3 cellular contexts compared by ENCODE assay signal in genomic region chr1:161085165-161085564, GRCh38.
TF ChIP-seq lines count a peak whose summit lies in the region.

No MANE protein-coding gene starts in this region.

TF ChIP-seq in SK-N-SH, 30 proteins besides CTCF, POLR2A, EP300 and RAD21:
- TF ChIP-seq USF1 (IDR thresholded peaks at IDR 0.05; ENCODE audit: borderline replicate concordance, low read depth), result no peak
- no peak for TF ChIP-seq NRF1 (IDR thresholded peaks at IDR 0.05; ENCODE audit: low read depth, low read length)
- TF ChIP-seq FOXM1 (IDR thresholded peaks at IDR 0.05; ENCODE audit: low read depth), result no peak
- TF ChIP-seq ELF1 (IDR thresholded peaks at IDR 0.05), result no peak
- no peak for TF ChIP-seq JUND (IDR thresholded peaks at IDR 0.05)
- TF ChIP-seq TCF12 (IDR thresholded peaks at IDR 0.05), result no peak
- TF ChIP-seq CHD2 (IDR thresholded peaks at IDR 0.05; ENCODE audit: low read length, partially characterized antibody), result no peak
- TF ChIP-seq MXI1 (IDR thresholded peaks at IDR 0.05; ENCODE audit: low read depth, low read length), result no peak
- TF ChIP-seq USF2 (IDR thresholded peaks at IDR 0.05; ENCODE audit: borderline replicate concordance, low read depth, low read length), result no peak

TF ChIP-seq in SK-N-SH treated with all-trans-retinoic acid at 6 μM for 48 hours, 23 proteins besides CTCF, POLR2A, EP300 and RAD21:
- no peak for TF ChIP-seq POU6F1 (CRISPR knock-in tag; IDR thresholded peaks at IDR 0.05; ENCODE audit: borderline replicate concordance, low read depth)
- TF ChIP-seq TOX (CRISPR knock-in tag; IDR thresholded peaks at IDR 0.05; ENCODE audit: borderline replicate concordance), result no peak
- TF ChIP-seq ZFP3 (CRISPR knock-in tag; IDR thresholded peaks at IDR 0.05), result no peak
- TF ChIP-seq ARNTL (CRISPR knock-in tag; IDR thresholded peaks at IDR 0.05; ENCODE audit: borderline replicate concordance, low read depth), result no peak
- no peak for TF ChIP-seq ZNF70 (CRISPR knock-in tag; IDR thresholded peaks at IDR 0.05)
- TF ChIP-seq OSR1 (CRISPR knock-in tag; IDR thresholded peaks at IDR 0.05), result no peak
- no peak for TF ChIP-seq ZFP30 (CRISPR knock-in tag; IDR thresholded peaks at IDR 0.05)
- TF ChIP-seq PPARA (CRISPR knock-in tag; IDR thresholded peaks at IDR 0.05; ENCODE audit: borderline replicate concordance), result no peak

TF ChIP-seq in K562, 482 proteins besides CTCF, POLR2A, EP300 and RAD21 (continues in another document):
- no peak for TF ChIP-seq STAG1 (CRISPR knock-in tag; IDR thresholded peaks at IDR 0.05; ENCODE audit: borderline replicate concordance)
- no peak for TF ChIP-seq ZNF655 (CRISPR knock-in tag; IDR thresholded peaks at IDR 0.05)
- peak; percentile 38 to 45; a peak in 2 of 4 replicates for TF ChIP-seq KDM1A (IDR thresholded peaks at IDR 0.05)
- no peak for TF ChIP-seq ZNF311 (CRISPR knock-in tag; IDR thresholded peaks at IDR 0.05)
- no peak for TF ChIP-seq ZNF224 (CRISPR knock-in tag; IDR thresholded peaks at IDR 0.05)
- no peak for TF ChIP-seq ZNF707 (CRISPR knock-in tag; conservative IDR thresholded peaks at IDR 0.05)
- no peak for TF ChIP-seq HBP1 (CRISPR knock-in tag; IDR thresholded peaks at IDR 0.05)
- no peak for TF ChIP-seq HMGXB4 (CRISPR knock-in tag; IDR thresholded peaks at IDR 0.05)
- TF ChIP-seq FOXP1 (CRISPR knock-in tag; IDR thresholded peaks at IDR 0.05), result no peak
- no peak for TF ChIP-seq ZNF76 (CRISPR knock-in tag; IDR thresholded peaks at IDR 0.05; ENCODE audit: borderline replicate concordance)
- no peak for TF ChIP-seq SRSF1 (IDR thresholded peaks at IDR 0.05; ENCODE audit: low read depth, low read length)
- no peak for TF ChIP-seq MLLT1 (IDR thresholded peaks at IDR 0.05)
- TF ChIP-seq SMARCB1 (IDR thresholded peaks at IDR 0.05; ENCODE audit: insufficient read length, low read depth), result no peak
- no peak for TF ChIP-seq MTA1 (IDR thresholded peaks at IDR 0.05; ENCODE audit: borderline replicate concordance)
- no peak for TF ChIP-seq PURB (CRISPR knock-in tag; IDR thresholded peaks at IDR 0.05; ENCODE audit: low read depth)
- TF ChIP-seq ATF3 (IDR thresholded peaks at IDR 0.05), result peak; percentile 31; the same call in 1 of the 2 replicates
- no peak for TF ChIP-seq ATF3 (CRISPR knock-in tag; conservative IDR thresholded peaks at IDR 0.05)
- peak; percentile 48; the same call in 1 of the 2 replicates for TF ChIP-seq PHF21A (IDR thresholded peaks at IDR 0.05; ENCODE audit: borderline replicate concordance, low read depth)
- 0 out of 2 replicates have a peak, but pooled peaks have one; percentile 17 for TF ChIP-seq FOSL1 (tag; conservative IDR thresholded peaks at IDR 0.05)
- TF ChIP-seq HNRNPUL1 (IDR thresholded peaks at IDR 0.05; ENCODE audit: low read length), result no peak
- TF ChIP-seq ARID4B (CRISPR knock-in tag; IDR thresholded peaks at IDR 0.05), result no peak
- TF ChIP-seq RERE (CRISPR knock-in tag; IDR thresholded peaks at IDR 0.05; ENCODE audit: borderline replicate concordance), result no peak
- TF ChIP-seq SRSF9 (IDR thresholded peaks at IDR 0.05; ENCODE audit: borderline replicate concordance, low read depth, low read length), result no peak
- TF ChIP-seq ZNF398 (CRISPR knock-in tag; IDR thresholded peaks at IDR 0.05), result no peak
- TF ChIP-seq HDAC8 (tag; IDR thresholded peaks at IDR 0.05), result no peak
- no peak for TF ChIP-seq PRMT5 (CRISPR knock-in tag; IDR thresholded peaks at IDR 0.05)
- TF ChIP-seq ZEB2 (IDR thresholded peaks at IDR 0.05), result no peak
- TF ChIP-seq DNMT1 (IDR thresholded peaks at IDR 0.05), result no peak
- no peak for TF ChIP-seq BACH1 (tag; IDR thresholded peaks at IDR 0.05)
- no peak for TF ChIP-seq ATF7 (IDR thresholded peaks at IDR 0.05)
- no peak for TF ChIP-seq ZNF175 (CRISPR knock-in tag; IDR thresholded peaks at IDR 0.05; ENCODE audit: low read depth)
- peak; percentile 21; the same call in 1 of the 2 replicates for TF ChIP-seq JUND (IDR thresholded peaks at IDR 0.05; ENCODE audit: borderline replicate concordance, low read depth, low read length)
- no peak for TF ChIP-seq JUND (tag; IDR thresholded peaks at IDR 0.05; ENCODE audit: borderline replicate concordance, low read depth, low read length)
- no peak for TF ChIP-seq ZNF431 (CRISPR knock-in tag; IDR thresholded peaks at IDR 0.05)
- TF ChIP-seq NR2C2 (CRISPR knock-in tag; IDR thresholded peaks at IDR 0.05), result no peak
- TF ChIP-seq NR2C2 (tag; IDR thresholded peaks at IDR 0.05), result no peak
